In genomic region chr20:58852559-58853271, GRCh38 we compare ENCODE assay signal across 8 cellular contexts. TPM values are rescaled to one million over a fixed set of nuclear protein-coding genes. Genes with fewer than 3 reads are reported as not detected.
DNase-seq lines count a peak whose midpoint lies in the region; ATAC-seq and TF ChIP-seq lines count a peak whose summit lies in the region.

GNAS (plus strand) TSS chr20:58852716.

- CTCF ChIA-PET in AG04450 (lab: Charles Lee), result interaction anchor here (0.6 to 0.7 kb wide), 3 partner anchors 9 to 201 kb away, joined by 3 read pairs; partner anchors contain the start of gene STX16
- CTCF ChIA-PET in activated CD4-positive, alpha-beta T cell treated with anti-CD3 and anti-CD28 coated beads for 36 hours (lab: Charles Lee), result interaction anchor here (0.5 to 1.1 kb wide), 8 partner anchors 8 to 371 kb away, joined by 3 to 5 read pairs (median 4); partner anchors contain the start of gene STX16

- POLR2A ChIA-PET in AG04450 (lab: Yijun Ruan, JAX), result interaction anchor here (1.5 kb wide), 1 partner anchor 36 kb away, joined by 3 read pairs; no protein-coding TSS in a partner anchor
- POLR2A ChIA-PET in activated CD4-positive, alpha-beta T cell treated with anti-CD3 and anti-CD28 coated beads for 36 hours (lab: Charles Lee), result no interaction called here

- H3K36me3 ChIP-seq in left lung, result no peaks in the 10 kb centered on the region

- no peaks in the 10 kb centered on the region for H3K9me3 Mint-ChIP-seq in activated CD4-positive, alpha-beta T cell treated with anti-CD3 and anti-CD28 coated beads for 36 hours (ENCODE audit: low read depth)

- intact Hi-C loops in activated CD4-positive, alpha-beta T cell treated with anti-CD3 and anti-CD28 coated beads for 36 hours (cut with DNase I, micrococcal nuclease), result loop anchor here (1.0 to 5.0 kb wide), 5 partner anchors 34 to 615 kb away; partner anchors contain the start of gene STX16 (in 1 of the 2)
- intact Hi-C loops in dorsolateral prefrontal cortex (cut with DNase I), result loop anchor here in 1 of 2 donors (5.0 kb wide), 1 partner anchor 615 kb away; no protein-coding TSS in a partner anchor
- intact Hi-C loops in left lung (cut with DNase I), result no loop called here

- no peak within 1 kb of the TSS for H3K27ac ChIP-seq in AG04450 (ENCODE audit: low read depth, low read length)
- no peak within 1 kb of the TSS for H3K27ac ChIP-seq in dorsolateral prefrontal cortex
- H3K27ac ChIP-seq in left lung, result no peak within 1 kb of the TSS

- peaks cover 20% of the 10 kb centered on the region for H3K4me1 Mint-ChIP-seq in activated CD4-positive, alpha-beta T cell treated with anti-CD3 and anti-CD28 coated beads for 36 hours

- H3K9me3 ChIP-seq in AG04450 (ENCODE audit: control insufficient read depth, insufficient read depth, low read length), result peaks cover 50% of the 10 kb centered on the region
- H3K9me3 ChIP-seq in left lung, result no peaks in the 10 kb centered on the region

- H3K36me3 Mint-ChIP-seq in activated CD4-positive, alpha-beta T cell treated with anti-CD3 and anti-CD28 coated beads for 36 hours (ENCODE audit: low read depth), result no peaks in the 10 kb centered on the region

- H3K4me3 ChIP-seq in AG04450 (ENCODE audit: low read depth, low read length) (peak within 1 kb of the TSS; percentile 75), dorsolateral prefrontal cortex (peak within 1 kb of the TSS; percentile 16 to 73 (median 51)), left lung (peak within 1 kb of the TSS; percentile 0 to 40)

- TF ChIP-seq CTCF in AG04450 (IDR thresholded peaks at IDR 0.05; ENCODE audit: low read depth, low read length), result peak; percentile 83
- peak in 54 of 56 donors; percentile 20 to 72 (median 51) for TF ChIP-seq CTCF in dorsolateral prefrontal cortex (IDR thresholded peaks at IDR 0.05 in 54 of 56, conservative IDR thresholded peaks at IDR 0.05 in 2 of 56; ENCODE audit: low read depth in 1 of 56, partially characterized antibody in 56 of 56)
- TF ChIP-seq CTCF in left lung (IDR thresholded peaks at IDR 0.05), result peak; percentile 20 to 44

- no peak within 1 kb of the TSS for H3K27ac Mint-ChIP-seq in activated CD4-positive, alpha-beta T cell treated with anti-CD3 and anti-CD28 coated beads for 36 hours

- H3K27me3 ChIP-seq in AG04450 (ENCODE audit: control insufficient read depth, insufficient read depth, low read length) (peaks cover 42% of the 10 kb centered on the region), dorsolateral prefrontal cortex (peaks cover 0 to 72% (median 36%) of the 10 kb centered on the region in 45 donors), left lung (peaks cover 41 to 92% of the 10 kb centered on the region in 2 donors)

- DNase-seq in AG04450 (ENCODE audit: low read depth, low spot score), result peak; percentile 11
- DNase-seq in HCEC 1CT, result peak; percentile 29
- DNase-seq in activated CD4-positive, alpha-beta T cell treated with anti-CD3 and anti-CD28 coated beads for 36 hours, result peak; percentile 82
- peak in 3 of 10 donors; percentile 22 to 47 (median 24) for DNase-seq in dorsolateral prefrontal cortex
- peak; percentile 49 to 83 for DNase-seq in left lung
- peak; percentile 53 to 54 for DNase-seq in stimulated activated CD4-positive, alpha-beta T cell treated with anti-CD3 and anti-CD28 coated beads, Interleukin-2, amount 100 ng/mL, for 48 hours
- DNase-seq in DMS153 treated with DMSO at 0.1 percent for 48 hours (lab: John Stamatoyannopoulos, UW; ENCODE audit: unreplicated experiment), result no peak

- H3K4me3 Mint-ChIP-seq in activated CD4-positive, alpha-beta T cell treated with anti-CD3 and anti-CD28 coated beads for 36 hours, result peak within 1 kb of the TSS; percentile 77

- H3K4me1 ChIP-seq in left lung, result peaks cover 6 to 16% of the 10 kb centered on the region in 2 donors

- peaks cover 51% of the 10 kb centered on the region for H3K27me3 Mint-ChIP-seq in activated CD4-positive, alpha-beta T cell treated with anti-CD3 and anti-CD28 coated beads for 36 hours

- ATAC-seq in activated CD4-positive, alpha-beta T cell treated with anti-CD3 and anti-CD28 coated beads for 36 hours, result peak; percentile 30
- ATAC-seq in left lung (peak; percentile 70), HG03095 (IDR thresholded peaks at IDR 0.05; ENCODE audit: unreplicated experiment) (no peak)

RNA-seq across cellular contexts. Expression of gene GNAS, which starts in this region (rescaled TPM):
- polyA plus RNA-seq in AG04450 (2011; rRNA removed), result 765 and 1,181 TPM in 2 replicates
- 1,147 and 1,540 TPM in 2 replicates for polyA minus RNA-seq in AG04450 (2011; rRNA and poly(A)+ RNA removed)
- total RNA-seq in activated CD4-positive, alpha-beta T cell treated with anti-CD3 and anti-CD28 coated beads for 36 hours, result 100 to 1,000 TPM; 713 to 965 TPM
- total RNA-seq in dorsolateral prefrontal cortex (1,000 to 10,000 TPM in 119 of 120 experiments, 100 to 1,000 TPM in 1; 843 to 2,758 (median 1,845) TPM), left lung (1,000 to 10,000 TPM in 1 of 2 donors, 100 to 1,000 TPM in 1; 723 to 1,158 TPM)

Comparison
In these comparisons a context has a peak if more than half of its experiments do, and no peak if none do; other contexts are left out.
1. H3K4me3 ChIP-seq: peak in every context shown above with its lines; median percentile 75 in AG04450; 51 in dorsolateral prefrontal cortex; 20 in left lung.
2. CTCF ChIP-seq: peak in every context shown above with its lines; median percentile 83 in AG04450; 51 in dorsolateral prefrontal cortex; 32 in left lung.
3. intact Hi-C loops: an anchor here in activated CD4-positive, alpha-beta T cell treated with anti-CD3 and anti-CD28 coated beads for 36 hours (1.0 to 5.0 kb wide); none called in left lung.